Comparison of ENCODE assay signal across 8 cellular contexts in the genomic region with DNA sequence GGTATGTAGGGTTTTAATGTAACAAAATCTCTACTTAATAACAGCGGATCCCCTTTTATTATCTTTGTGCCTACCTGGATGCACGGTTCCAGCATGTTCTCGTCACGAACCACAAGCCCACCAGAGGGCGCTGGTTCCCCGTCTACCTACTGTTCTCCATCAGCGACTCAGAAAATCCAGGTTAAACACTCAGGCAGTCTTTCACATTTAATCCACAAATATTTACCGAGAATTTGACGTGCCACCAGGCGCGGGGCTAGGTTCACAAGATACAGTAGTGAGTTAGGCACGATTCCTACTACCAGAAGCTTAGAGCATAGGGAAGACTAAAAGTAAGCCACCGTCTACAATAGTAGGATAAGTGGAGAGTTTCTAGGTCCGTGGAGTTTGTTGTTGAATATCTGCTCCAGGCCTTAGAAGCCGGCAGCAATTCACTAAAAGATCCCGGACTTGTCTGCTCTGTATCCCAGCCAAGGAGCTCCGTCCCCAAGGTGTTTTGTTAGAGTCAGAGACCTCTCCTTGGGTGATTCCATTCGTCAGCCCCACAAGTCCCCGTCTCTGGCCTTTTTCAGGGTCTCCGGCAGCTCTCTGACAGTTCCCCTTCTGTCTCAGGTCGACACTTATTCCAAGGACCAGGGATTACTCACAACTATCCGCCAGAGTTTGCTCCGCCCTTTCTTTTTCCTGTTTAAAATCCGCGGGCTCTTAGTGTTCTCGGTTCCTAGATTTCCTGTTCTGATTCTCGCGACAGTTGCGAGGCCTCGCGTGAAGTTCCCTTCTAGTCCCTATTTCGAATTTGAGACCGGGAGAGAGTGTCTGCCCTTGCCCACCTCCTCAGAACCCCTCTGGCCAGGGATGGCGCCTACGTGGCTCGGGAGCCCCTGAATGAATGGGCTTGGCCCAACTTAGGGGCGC. TPM values are rescaled to one million over a fixed set of nuclear protein-coding genes. Genes with fewer than 3 reads are reported as not detected.
DNase-seq lines count a peak whose midpoint lies in the region; ATAC-seq and TF ChIP-seq lines count a peak whose summit lies in the region.

No MANE protein-coding gene starts in this region.

- TF ChIP-seq CTCF in C4-2B (conservative IDR thresholded peaks at IDR 0.05), result peak; percentile 86
- TF ChIP-seq CTCF in lower lobe of right lung (IDR thresholded peaks at IDR 0.05), result peak; percentile 86

- intact Hi-C loops in lower lobe of right lung (cut with DNase I), result no loop called here

- H3K36me3 ChIP-seq in duodenal mucosa (ENCODE audit: control insufficient read depth in 1 of 2, insufficient read depth in 2 of 2, low read length in 2 of 2) (no peaks in the 10 kb centered on the region), lower lobe of right lung (no peaks in the 10 kb centered on the region)

- peak overlapping the region; percentile 85 to 100 for H3K9ac ChIP-seq in duodenal mucosa (ENCODE audit: low read depth in 1 of 2, low read length in 2 of 2)

- no peaks in the 10 kb centered on the region for H3K9me3 ChIP-seq in duodenal mucosa (ENCODE audit: control insufficient read depth in 1 of 2, low read length in 2 of 2)
- no peaks in the 10 kb centered on the region for H3K9me3 ChIP-seq in lower lobe of right lung

- H3K27ac ChIP-seq in C4-2B (peak overlapping the region; percentile 99), duodenal mucosa (ENCODE audit: low read depth, low read length) (peak overlapping the region; percentile 98), lower lobe of right lung (peak overlapping the region; percentile 92)

- ATAC-seq in GM19351 (IDR thresholded peaks at IDR 0.05; ENCODE audit: unreplicated experiment), result peak; percentile 49
- ATAC-seq in HG03520 (IDR thresholded peaks at IDR 0.05; ENCODE audit: unreplicated experiment), result peak; percentile 36
- peak; percentile 78 to 92 for ATAC-seq in lower lobe of right lung

- DNase-seq in NCI-H526 treated with DMSO at 0.1 percent for 48 hours (lab: John Stamatoyannopoulos, UW), result peak; percentile 89
- peak; percentile 86 to 93 for DNase-seq in activated CD4-positive, alpha-beta T cell treated with anti-CD3 and anti-CD28 coated beads, Interleukin-2, amount 50 U/mL, for 24 hours (ENCODE audit: low read depth in 1 of 2, low spot score in 1 of 2)
- peak; percentile 95 for DNase-seq in lower lobe of right lung
- DNase-seq in stimulated activated CD4-positive, alpha-beta T cell treated with anti-CD3 and anti-CD28 coated beads, TNF-alpha, amount 100 ng/mL, for 1 hour (ENCODE audit: low read depth in 3 of 3, low spot score in 1 of 3), result peak; percentile 68 to 91 (median 72)

- H3K4me1 ChIP-seq in duodenal mucosa (ENCODE audit: control insufficient read depth in 1 of 2, insufficient read depth in 2 of 2, low read length in 2 of 2), result peaks cover 37 to 43% of the 10 kb centered on the region in 2 donors
- peaks cover 41% of the 10 kb centered on the region for H3K4me1 ChIP-seq in lower lobe of right lung

- H3K4me3 ChIP-seq in duodenal mucosa (ENCODE audit: low read depth in 1 of 2, low read length in 2 of 2) (peak overlapping the region; percentile 89 to 98), lower lobe of right lung (peak overlapping the region; percentile 64)

- H3K27me3 ChIP-seq in duodenal mucosa (ENCODE audit: control insufficient read depth in 1 of 2, insufficient read depth in 2 of 2, low read length in 2 of 2), result peaks cover 0 to 16% of the 10 kb centered on the region in 2 donors
- H3K27me3 ChIP-seq in lower lobe of right lung (ENCODE audit: low read depth), result peaks cover 3% of the 10 kb centered on the region

RNA-seq across cellular contexts. Expression of a gene that starts 1.5 kb away (rescaled TPM):
- 9.9 TPM for total RNA-seq in lower lobe of right lung

RNA-seq across cellular contexts. Expression of a gene that starts 29.3 kb away (rescaled TPM):
- total RNA-seq in lower lobe of right lung, result 57.8 TPM

RNA-seq across cellular contexts. Expression of a gene that starts 29.4 kb away (rescaled TPM):
- total RNA-seq in lower lobe of right lung, result 1.6 TPM

Comparison
In these comparisons a context has a peak if more than half of its experiments do, and no peak if none do; other contexts are left out.
1. Peak in every context shown above with its lines: DNase-seq, ATAC-seq, H3K4me3 ChIP-seq and H3K27ac ChIP-seq.